ENCODE assay signal across 24 cellular contexts in genomic region chr1:27380223-27380622, GRCh38. TPM values are rescaled to one million over a fixed set of nuclear protein-coding genes. Genes with fewer than 3 reads are reported as not detected.
DNase-seq lines count a peak whose midpoint lies in the region; ATAC-seq, FAIRE-seq and TF ChIP-seq lines count a peak whose summit lies in the region.
"Had no signal": no experiment of that assay in that cellular context is flagged by ENCODE, and none has a peak within 500 bp of the region (broad histone marks: within the 10 kb centered on the region; RNA-seq: fewer than 3 reads in every experiment).

No MANE protein-coding gene starts in this region.

- no peak overlapping the region for H3K9ac ChIP-seq in H1 (replicated peaks in 1 of 4; ENCODE audit: extremely low read depth in 1 of 4, low read depth in 3 of 4, low read length in 3 of 4)

- no peak for FAIRE-seq in H1 (lab: Jason Lieb, UNC)
- FAIRE-seq: GM12878, GM19239 had no signal

- peak overlapping the region; percentile 97; the same call in 1 of the 2 replicates for H2BK15ac ChIP-seq in H1 (ENCODE audit: low read length)

- no peaks in the 10 kb centered on the region for H3K36me3 Mint-ChIP-seq in activated CD4-positive, alpha-beta memory T cell treated with anti-CD3 and anti-CD28 coated beads for 36 hours
- H3K36me3 Mint-ChIP-seq in activated CD4-positive, alpha-beta T cell treated with anti-CD3 and anti-CD28 coated beads for 36 hours (ENCODE audit: low read depth), result no peaks in the 10 kb centered on the region

- H3K79me1 ChIP-seq in H1 (ENCODE audit: low read depth, low read length), result no peaks in the 10 kb centered on the region

- no peak overlapping the region for H3K4me2 ChIP-seq in H1 (ENCODE audit: insufficient read depth in 1 of 2, low read depth in 2 of 2, low read length in 2 of 2)
- H3K4me2 ChIP-seq: GM23338 had no signal

- H3K9me3 ChIP-seq in right cardiac atrium (ENCODE audit: control insufficient read depth, low read length) (no peaks in the 10 kb centered on the region), H1 (ENCODE audit: insufficient read depth in 2 of 2, low read depth in 1 of 2, low read length in 1 of 2) (no peaks in the 10 kb centered on the region)
- H3K9me3 ChIP-seq: Caco-2, SJSA1 had no signal

- H2AFZ ChIP-seq in H1 (ENCODE audit: low read length), result no peak overlapping the region
- H2AFZ ChIP-seq: GM23338 had no signal

- H2BK5ac ChIP-seq in H1 (ENCODE audit: low read depth, low read length), result no peak overlapping the region

- H3K79me2 ChIP-seq in H1 (ENCODE audit: control insufficient read depth in 1 of 2, insufficient read depth in 2 of 2, low read length in 2 of 2), result no peaks in the 10 kb centered on the region

- DNase-seq in right cardiac atrium (peak in 2 of 3 donors; percentile 13 to 35), left cardiac atrium (no peak), H1 (ENCODE audit: low read depth in 1 of 2, low spot score in 2 of 2) (no peak), sciatic nerve (ENCODE audit: low spot score) (no peak)
- no peak for DNase-seq in activated CD4-positive, alpha-beta memory T cell treated with anti-CD3 and anti-CD28 coated beads for 36 hours
- no peak for DNase-seq in activated CD4-positive, alpha-beta T cell treated with anti-CD3 and anti-CD28 coated beads for 36 hours
- DNase-seq: Caco-2; CD4-positive, alpha-beta T cell; GF-D8; Kasumi-1; MM.1S; NCI-H1092; NCI-H146; NCI-H2029 treated with DMSO at 0.1 percent for 48 hours; NCI-H2171; NCI-H446 had no signal

- CTCF ChIA-PET in H1 (lab: Charles Lee; ENCODE audit: partially characterized antibody), result interaction anchor here (1.0 to 18.9 kb wide), 7 partner anchors 7 to 81 kb away, joined by 3 to 625 read pairs (median 9); partner anchors contain the start of genes FCN3, GPR3 and MAP3K6
- CTCF ChIA-PET in activated CD4-positive, alpha-beta memory T cell treated with anti-CD3 and anti-CD28 coated beads for 36 hours (lab: Charles Lee), result no interaction called here
- CTCF ChIA-PET in activated CD4-positive, alpha-beta T cell treated with anti-CD3 and anti-CD28 coated beads for 36 hours (lab: Charles Lee), result interaction anchor here (0.9 to 5.2 kb wide), 2 partner anchors 22 to 48 kb away, joined by 3 to 19 read pairs; no protein-coding TSS in a partner anchor

- H3K23me2 ChIP-seq in H1 (ENCODE audit: low read depth, low read length), result peaks cover 4% of the 10 kb centered on the region; the same call in 1 of the 2 replicates

- TF ChIP-seq EP300 in H1 (IDR thresholded peaks at IDR 0.05; ENCODE audit: borderline replicate concordance in 1 of 2, low read depth in 2 of 2, low read length in 2 of 2), result no peak

- no peak overlapping the region for H2BK20ac ChIP-seq in H1 (ENCODE audit: low read length)

- H3K4me1 Mint-ChIP-seq in activated CD4-positive, alpha-beta memory T cell treated with anti-CD3 and anti-CD28 coated beads for 36 hours (ENCODE audit: low read depth), result no peaks in the 10 kb centered on the region
- no peaks in the 10 kb centered on the region for H3K4me1 Mint-ChIP-seq in activated CD4-positive, alpha-beta T cell treated with anti-CD3 and anti-CD28 coated beads for 36 hours

- no peak overlapping the region for H3K27ac Mint-ChIP-seq in activated CD4-positive, alpha-beta memory T cell treated with anti-CD3 and anti-CD28 coated beads for 36 hours
- no peak overlapping the region for H3K27ac Mint-ChIP-seq in activated CD4-positive, alpha-beta T cell treated with anti-CD3 and anti-CD28 coated beads for 36 hours
- H3K27ac Mint-ChIP-seq: CD4-positive, alpha-beta T cell; GM23338 had no signal

- 83% methylated on average over 4 of the region's 4 CpGs for WGBS in right cardiac atrium
- 88% methylated on average over 4 of the region's 4 CpGs; no CpG with 5 or more reads in 1 of the 2 experiments for WGBS in H1 (ENCODE audit: extremely low coverage in 1 of 2, insufficient coverage in 1 of 2, insufficient read length in 1 of 2, insufficient replicate concordance in 2 of 2, low coverage in 1 of 2, low lambda C conversion rate in 2 of 2, missing lambda C conversion rate in 1 of 2), 2 experiments

- H3K9me3 Mint-ChIP-seq in activated CD4-positive, alpha-beta memory T cell treated with anti-CD3 and anti-CD28 coated beads for 36 hours, result no peaks in the 10 kb centered on the region
- no peaks in the 10 kb centered on the region for H3K9me3 Mint-ChIP-seq in activated CD4-positive, alpha-beta T cell treated with anti-CD3 and anti-CD28 coated beads for 36 hours (ENCODE audit: low read depth)
- H3K9me3 Mint-ChIP-seq: CD4-positive, alpha-beta T cell; GM23338 had no signal

- H3K4me1 ChIP-seq in right cardiac atrium (ENCODE audit: control insufficient read depth, insufficient read depth, low read length) (no peaks in the 10 kb centered on the region), H1 (replicated peaks in 1 of 4; ENCODE audit: control insufficient read depth in 3 of 4, insufficient read depth in 4 of 4, low read length in 3 of 4) (peaks cover 0 to 7% (median 0%) of the 10 kb centered on the region in 4 experiments; a peak in 2 of 7 replicates)
- H3K4me1 ChIP-seq: Caco-2, SJSA1 had no signal

- no peak overlapping the region for H3K4me3 Mint-ChIP-seq in activated CD4-positive, alpha-beta memory T cell treated with anti-CD3 and anti-CD28 coated beads for 36 hours
- no peak overlapping the region for H3K4me3 Mint-ChIP-seq in activated CD4-positive, alpha-beta T cell treated with anti-CD3 and anti-CD28 coated beads for 36 hours
- H3K4me3 Mint-ChIP-seq: CD4-positive, alpha-beta T cell; GM23338 had no signal

- TF ChIP-seq RAD21 in H1 (IDR thresholded peaks at IDR 0.05 in 1 of 2, conservative IDR thresholded peaks at IDR 0.05 in 1 of 2; ENCODE audit: low read depth in 2 of 2, low read length in 2 of 2), result no peak

- H3K4ac ChIP-seq in H1 (replicated peaks; ENCODE audit: insufficient read length, low read depth, low read length), result no peak overlapping the region

- no peak overlapping the region for H4K91ac ChIP-seq in H1 (replicated peaks; ENCODE audit: insufficient read length, low read length)

- ATAC-seq in right cardiac atrium, result no peak
- ATAC-seq in left cardiac atrium, result no peak
- peak; percentile 43 for ATAC-seq in sciatic nerve
- ATAC-seq in HG03175 (IDR thresholded peaks at IDR 0.05; ENCODE audit: unreplicated experiment), result no peak
- no peak for ATAC-seq in activated CD4-positive, alpha-beta T cell treated with anti-CD3 and anti-CD28 coated beads for 36 hours
- ATAC-seq: GM12878, GM23338, Panc1 had no signal

- H2AK5ac ChIP-seq in H1 (ENCODE audit: low read depth, low read length), result no peak overlapping the region

- H3K4me3 ChIP-seq in right cardiac atrium (ENCODE audit: low read length) (no peak overlapping the region), H1 (ENCODE audit: extremely low read depth in 1 of 4, insufficient read depth in 2 of 4, low read depth in 3 of 4, low read length in 4 of 4) (no peak overlapping the region)
- H3K4me3 ChIP-seq: GM12878, GM23338, SJSA1 had no signal

- no peak overlapping the region for H3K23ac ChIP-seq in H1 (ENCODE audit: insufficient read length)

- no peak for TF ChIP-seq CTCF in H1 (IDR thresholded peaks at IDR 0.05; ENCODE audit: control extremely low read depth in 1 of 3, insufficient read depth in 1 of 3, low read depth in 1 of 3, low read length in 3 of 3)

- POLR2A ChIA-PET in H1 (lab: Charles Lee; ENCODE audit: partially characterized antibody), result interaction anchor here (1.1 to 1.3 kb wide), 2 partner anchors 12 to 143 kb away, joined by 3 to 4 read pairs; no protein-coding TSS in a partner anchor
- POLR2A ChIA-PET in activated CD4-positive, alpha-beta memory T cell treated with anti-CD3 and anti-CD28 coated beads for 36 hours (lab: Charles Lee), result no interaction called here
- POLR2A ChIA-PET in activated CD4-positive, alpha-beta T cell treated with anti-CD3 and anti-CD28 coated beads for 36 hours (lab: Charles Lee), result no interaction called here

- no peak overlapping the region for H3K18ac ChIP-seq in H1 (ENCODE audit: extremely low read depth, low read length)

- H2BK12ac ChIP-seq in H1 (ENCODE audit: low read depth, low read length), result no peak overlapping the region

- H3K56ac ChIP-seq in H1 (replicated peaks; ENCODE audit: insufficient read length, low read depth, low read length), result no peak overlapping the region

- H3K27me3 ChIP-seq in right cardiac atrium (ENCODE audit: control insufficient read depth, insufficient read depth), result no peaks in the 10 kb centered on the region
- H3K27me3 ChIP-seq in H1 (replicated peaks in 1 of 4; ENCODE audit: control insufficient read depth in 3 of 4, extremely low read depth in 1 of 4, insufficient read depth in 3 of 4, low read length in 3 of 4), result peaks cover 0 to 16% (median 9%) of the 10 kb centered on the region in 4 experiments; a peak in 6 of 7 replicates
- H3K27me3 ChIP-seq: SJSA1 had no signal

- H3K36me3 ChIP-seq in H1 (ENCODE audit: control insufficient read depth in 2 of 4, insufficient read depth in 4 of 4, low read length in 3 of 4), result no peaks in the 10 kb centered on the region
- H3K36me3 ChIP-seq: SJSA1 had no signal

- H4K20me1 ChIP-seq in H1 (replicated peaks in 1 of 2; ENCODE audit: control insufficient read depth in 1 of 2, insufficient read depth in 2 of 2, low read length in 2 of 2), result no peaks in the 10 kb centered on the region

- no peak overlapping the region for H4K5ac ChIP-seq in H1 (ENCODE audit: insufficient read length, low read depth, low read length)

- intact Hi-C loops in right cardiac atrium (cut with DNase I) (no loop called here), left cardiac atrium (cut with DNase I) (no loop called here), sciatic nerve (cut with DNase I) (no loop called here)
- intact Hi-C loops in activated CD4-positive, alpha-beta memory T cell treated with anti-CD3 and anti-CD28 coated beads for 36 hours (cut with micrococcal nuclease), result no loop called here
- intact Hi-C loops in activated CD4-positive, alpha-beta T cell treated with anti-CD3 and anti-CD28 coated beads for 36 hours (cut with DNase I, micrococcal nuclease), result no loop called here

- no peak overlapping the region for H3K14ac ChIP-seq in H1 (ENCODE audit: insufficient read length)

- TF ChIP-seq POLR2A in H1 (IDR thresholded peaks at IDR 0.05; ENCODE audit: control extremely low read depth in 1 of 2, low read depth in 2 of 2, low read length in 2 of 2), result no peak

- no peak overlapping the region for H4K8ac ChIP-seq in H1 (ENCODE audit: extremely low read depth, insufficient read depth, low read length)

- no peaks in the 10 kb centered on the region for H3K27me3 Mint-ChIP-seq in activated CD4-positive, alpha-beta memory T cell treated with anti-CD3 and anti-CD28 coated beads for 36 hours
- H3K27me3 Mint-ChIP-seq in activated CD4-positive, alpha-beta T cell treated with anti-CD3 and anti-CD28 coated beads for 36 hours, result no peaks in the 10 kb centered on the region

- no peak overlapping the region for H2BK120ac ChIP-seq in H1 (replicated peaks; ENCODE audit: low read depth, low read length)

- H3K27ac ChIP-seq in right cardiac atrium (ENCODE audit: low read length) (no peak overlapping the region), H1 (ENCODE audit: low read depth, low read length) (no peak overlapping the region)
- H3K27ac ChIP-seq: SJSA1 had no signal

RNA-seq across cellular contexts. Expression of gene CD164L2, which starts 2.9 kb away (rescaled TPM):
- total RNA-seq in right cardiac atrium (not detected), left cardiac atrium (not detected), sciatic nerve (not detected)
- polyA plus RNA-seq in right cardiac atrium (not detected), H1 (2011; rRNA removed) (3.3 and 5.5 TPM in 2 replicates)
- total RNA-seq in H1 (2021; fragmentation: NEBNext Ultra II Directional; extraction: Animal tissue kit (Norgen Biotek cat#: 25700)), result 3.3 and 3.8 TPM in 2 replicates
- polyA plus RNA-seq in H1 (2011; cell fraction: cytosol; rRNA removed), result 6.5 TPM
- polyA plus RNA-seq in H1 (2011; cell fraction: nucleus; rRNA removed), result 26.5 TPM
- polyA plus RNA-seq in H1 (2012, experiment 1 of 2), result 3.0 to 4.1 TPM (median 3.4 TPM) in 4 replicates
- polyA plus RNA-seq in H1 (2012, experiment 2 of 2), result 2.5 TPM
- polyA plus RNA-seq in H1 (2013, experiment 1 of 2), result 1.9 TPM
- 1.7 TPM for polyA plus RNA-seq in H1 (2013, experiment 2 of 2)
- polyA minus RNA-seq in H1 (2011; rRNA and poly(A)+ RNA removed), result 0.63 and 1.5 TPM in 2 replicates
- polyA minus RNA-seq in H1 (2011; cell fraction: cytosol; rRNA and poly(A)+ RNA removed), result not detected
- 3.1 TPM for polyA minus RNA-seq in H1 (2011; cell fraction: nucleus; rRNA and poly(A)+ RNA removed)
- total RNA-seq in activated CD4-positive, alpha-beta memory T cell treated with anti-CD3 and anti-CD28 coated beads for 36 hours, result not detected
- total RNA-seq in activated CD4-positive, alpha-beta T cell treated with anti-CD3 and anti-CD28 coated beads for 36 hours, result not detected
- total RNA-seq: A172; Caco-2; CD4-positive, alpha-beta T cell; GM12878; SJSA1 had no signal
- polyA plus RNA-seq: BJ, GM12878 had no signal

RNA-seq across cellular contexts. Expression of gene FCN3, which starts 5.6 kb away (rescaled TPM):
- total RNA-seq in right cardiac atrium (10 to 100 TPM in 3 of 4 donors, 1 to 10 TPM in 1; 5.8 to 46.0 (median 11.9) TPM), left cardiac atrium (10 to 100 TPM; 14.2 to 24.5 TPM), sciatic nerve (1.2 TPM)
- polyA plus RNA-seq in right cardiac atrium (98.1 TPM), H1 (2011; rRNA removed) (0.35 and 0.57 TPM in 2 replicates)
- 0.30 TPM in 1 of 2 replicates, not detected in the other for total RNA-seq in H1 (2021; fragmentation: NEBNext Ultra II Directional; extraction: Animal tissue kit (Norgen Biotek cat#: 25700))
- polyA plus RNA-seq in H1 (2011; cell fraction: cytosol; rRNA removed), result 0.32 TPM
- polyA plus RNA-seq in H1 (2011; cell fraction: nucleus; rRNA removed), result 0.90 TPM
- 0.28 to 0.78 TPM (median 0.40 TPM) in 3 of 4 replicates, not detected in the other for polyA plus RNA-seq in H1 (2012, experiment 1 of 2)
- polyA plus RNA-seq in H1 (2012, experiment 2 of 2), result not detected
- 0.47 TPM for polyA plus RNA-seq in H1 (2013, experiment 1 of 2)
- polyA plus RNA-seq in H1 (2013, experiment 2 of 2), result 0.28 TPM
- polyA minus RNA-seq in H1 (2011; rRNA and poly(A)+ RNA removed), result not detected in 2 replicates
- not detected for polyA minus RNA-seq in H1 (2011; cell fraction: cytosol; rRNA and poly(A)+ RNA removed)
- not detected for polyA minus RNA-seq in H1 (2011; cell fraction: nucleus; rRNA and poly(A)+ RNA removed)
- total RNA-seq in activated CD4-positive, alpha-beta memory T cell treated with anti-CD3 and anti-CD28 coated beads for 36 hours, result not detected
- total RNA-seq in activated CD4-positive, alpha-beta T cell treated with anti-CD3 and anti-CD28 coated beads for 36 hours, result not detected
- total RNA-seq: A172; Caco-2; CD4-positive, alpha-beta T cell; SJSA1 had no signal
- polyA plus RNA-seq: BJ, GM12878, GM23338 had no signal

RNA-seq across cellular contexts. Expression of gene GPR3, which starts 12.2 kb away (rescaled TPM):
- total RNA-seq in right cardiac atrium (1 to 10 TPM in 1 of 4 donors, under 1 TPM in 3; 0.46 to 3.3 (median 0.68) TPM), left cardiac atrium (10 to 100 TPM in 1 of 2 donors, 1 to 10 TPM in 1; 1.7 to 12.4 TPM), sciatic nerve (0.71 TPM)
- polyA plus RNA-seq in right cardiac atrium (1.7 TPM), H1 (2011; rRNA removed) (26.5 and 34.9 TPM in 2 replicates)
- 9.4 and 9.9 TPM in 2 replicates for total RNA-seq in H1 (2021; fragmentation: NEBNext Ultra II Directional; extraction: Animal tissue kit (Norgen Biotek cat#: 25700))
- 13.5 TPM for polyA plus RNA-seq in H1 (2011; cell fraction: cytosol; rRNA removed)
- 21.1 TPM for polyA plus RNA-seq in H1 (2011; cell fraction: nucleus; rRNA removed)
- 9.0 to 9.9 TPM (median 9.4 TPM) in 4 replicates for polyA plus RNA-seq in H1 (2012, experiment 1 of 2)
- 11.8 TPM for polyA plus RNA-seq in H1 (2012, experiment 2 of 2)
- 27.7 TPM for polyA plus RNA-seq in H1 (2013, experiment 1 of 2)
- polyA plus RNA-seq in H1 (2013, experiment 2 of 2), result 27.2 TPM
- 15.8 and 16.7 TPM in 2 replicates for polyA minus RNA-seq in H1 (2011; rRNA and poly(A)+ RNA removed)
- 7.1 TPM for polyA minus RNA-seq in H1 (2011; cell fraction: cytosol; rRNA and poly(A)+ RNA removed)
- 9.1 TPM for polyA minus RNA-seq in H1 (2011; cell fraction: nucleus; rRNA and poly(A)+ RNA removed)
- 1 to 10 TPM; 1.3 to 1.5 TPM for total RNA-seq in activated CD4-positive, alpha-beta memory T cell treated with anti-CD3 and anti-CD28 coated beads for 36 hours
- total RNA-seq in activated CD4-positive, alpha-beta T cell treated with anti-CD3 and anti-CD28 coated beads for 36 hours, result 1 to 10 TPM; 1.1 to 1.3 TPM

RNA-seq across cellular contexts. Expression of gene MAP3K6, which starts 13.5 kb away (rescaled TPM):
- 10 to 100 TPM; 40.7 to 52.7 (median 45.9) TPM for total RNA-seq in right cardiac atrium
- 47.5 TPM for polyA plus RNA-seq in right cardiac atrium
- total RNA-seq in left cardiac atrium, result 10 to 100 TPM; 51.5 to 64.2 TPM
- 7.6 and 11.2 TPM in 2 replicates for total RNA-seq in H1 (2021; fragmentation: NEBNext Ultra II Directional; extraction: Animal tissue kit (Norgen Biotek cat#: 25700))
- 7.4 and 10.3 TPM in 2 replicates for polyA plus RNA-seq in H1 (2011; rRNA removed)
- 6.7 TPM for polyA plus RNA-seq in H1 (2011; cell fraction: cytosol; rRNA removed)
- polyA plus RNA-seq in H1 (2011; cell fraction: nucleus; rRNA removed), result 40.8 TPM
- 8.5 to 12.5 TPM (median 9.7 TPM) in 4 replicates for polyA plus RNA-seq in H1 (2012, experiment 1 of 2)
- polyA plus RNA-seq in H1 (2012, experiment 2 of 2), result 9.5 TPM
- 10.9 TPM for polyA plus RNA-seq in H1 (2013, experiment 1 of 2)
- 10.7 TPM for polyA plus RNA-seq in H1 (2013, experiment 2 of 2)
- 4.6 and 5.6 TPM in 2 replicates for polyA minus RNA-seq in H1 (2011; rRNA and poly(A)+ RNA removed)
- 2.6 TPM for polyA minus RNA-seq in H1 (2011; cell fraction: cytosol; rRNA and poly(A)+ RNA removed)
- 11.6 TPM for polyA minus RNA-seq in H1 (2011; cell fraction: nucleus; rRNA and poly(A)+ RNA removed)
- total RNA-seq in sciatic nerve, result 88.4 TPM
- 1 to 10 TPM; 8.2 to 9.7 TPM for total RNA-seq in activated CD4-positive, alpha-beta memory T cell treated with anti-CD3 and anti-CD28 coated beads for 36 hours
- 1 to 10 TPM; 6.5 to 8.8 TPM for total RNA-seq in activated CD4-positive, alpha-beta T cell treated with anti-CD3 and anti-CD28 coated beads for 36 hours

RNA-seq across cellular contexts. Expression of gene SYTL1, which starts 38.4 kb away (rescaled TPM):
- 1 to 10 TPM in 3 of 4 donors, under 1 TPM in 1; 0.39 to 2.9 (median 2.0) TPM for total RNA-seq in right cardiac atrium
- 2.1 TPM for polyA plus RNA-seq in right cardiac atrium
- 1 to 10 TPM in 1 of 2 donors, under 1 TPM in 1; 0.81 to 2.4 TPM for total RNA-seq in left cardiac atrium
- total RNA-seq in H1 (2021; fragmentation: NEBNext Ultra II Directional; extraction: Animal tissue kit (Norgen Biotek cat#: 25700)), result 6.4 and 8.8 TPM in 2 replicates
- polyA plus RNA-seq in H1 (2011; rRNA removed), result 19.5 and 33.8 TPM in 2 replicates
- 14.6 TPM for polyA plus RNA-seq in H1 (2011; cell fraction: cytosol; rRNA removed)
- polyA plus RNA-seq in H1 (2011; cell fraction: nucleus; rRNA removed), result 63.0 TPM
- polyA plus RNA-seq in H1 (2012, experiment 1 of 2), result 4.0 to 13.1 TPM (median 10.8 TPM) in 4 replicates
- 6.3 TPM for polyA plus RNA-seq in H1 (2012, experiment 2 of 2)
- polyA plus RNA-seq in H1 (2013, experiment 1 of 2), result 8.5 TPM
- 8.4 TPM for polyA plus RNA-seq in H1 (2013, experiment 2 of 2)
- polyA minus RNA-seq in H1 (2011; rRNA and poly(A)+ RNA removed), result 2.9 and 5.0 TPM in 2 replicates
- 5.7 TPM for polyA minus RNA-seq in H1 (2011; cell fraction: cytosol; rRNA and poly(A)+ RNA removed)
- polyA minus RNA-seq in H1 (2011; cell fraction: nucleus; rRNA and poly(A)+ RNA removed), result 13.1 TPM
- 3.5 TPM for total RNA-seq in sciatic nerve
- 10 to 100 TPM; 27.3 to 30.4 TPM for total RNA-seq in activated CD4-positive, alpha-beta memory T cell treated with anti-CD3 and anti-CD28 coated beads for 36 hours
- total RNA-seq in activated CD4-positive, alpha-beta T cell treated with anti-CD3 and anti-CD28 coated beads for 36 hours, result 10 to 100 TPM; 21.4 to 26.1 TPM

Comparison
In these comparisons a context has a peak if more than half of its experiments do, and no peak if none do; other contexts are left out.
1. DNase-seq: peak in right cardiac atrium (2 of 3); none in left cardiac atrium (single experiment), H1 (0 of 2), sciatic nerve (single experiment), activated CD4-positive, alpha-beta memory T cell treated with anti-CD3 and anti-CD28 coated beads for 36 hours (single experiment) and activated CD4-positive, alpha-beta T cell treated with anti-CD3 and anti-CD28 coated beads for 36 hours (single experiment).